Comparison of ENCODE assay signal across 1 cellular context in the genomic region with DNA sequence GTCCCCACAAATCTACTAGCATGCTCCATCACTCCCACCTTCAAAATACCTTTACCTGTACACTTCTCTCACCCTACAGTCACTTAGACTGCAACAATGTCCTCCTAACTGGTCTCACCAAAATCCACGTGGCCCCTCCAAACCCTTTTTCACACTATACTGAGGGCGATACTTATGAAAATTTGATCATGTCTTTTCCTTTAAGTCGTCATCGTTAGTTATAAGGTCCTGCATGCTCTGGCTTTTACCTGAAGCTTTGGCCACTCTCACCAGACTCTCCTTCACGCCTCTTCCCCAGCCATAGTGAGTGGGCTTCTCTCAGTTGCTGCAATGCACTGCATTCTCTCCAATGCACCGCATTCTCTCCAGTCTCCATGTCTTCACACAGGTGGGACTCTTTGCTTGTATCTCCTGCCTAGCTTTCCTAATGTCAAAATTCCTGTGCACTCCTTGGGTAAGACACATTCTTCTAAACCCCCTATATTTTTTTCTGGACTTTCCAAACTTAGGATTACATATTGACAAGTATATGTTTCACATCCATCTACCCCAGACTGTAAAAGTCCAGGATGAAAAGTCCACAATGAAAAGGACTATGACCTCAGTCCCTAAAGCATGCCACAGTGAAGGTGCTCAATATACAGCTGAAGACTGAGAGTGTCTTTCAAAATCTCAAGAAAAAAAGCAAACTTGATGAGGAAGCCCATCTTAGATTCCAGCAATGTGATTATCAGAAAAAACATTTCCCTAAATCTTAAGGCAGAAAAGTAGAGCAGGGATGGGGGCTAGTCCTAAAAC.
TF ChIP-seq lines count a peak whose summit lies in the region.

No MANE protein-coding gene starts in this region.

TF ChIP-seq in HepG2, 621 proteins besides CTCF, POLR2A, EP300 and RAD21 (continued from another document):
- TF ChIP-seq TEAD3 (CRISPR knock-in tag; optimal IDR thresholded peaks at IDR 0.05; ENCODE audit: borderline replicate concordance) (peak; percentile 51), HOMEZ (CRISPR knock-in tag; IDR thresholded peaks at IDR 0.05; ENCODE audit: low read depth) (peak; percentile 70; the same call in 1 of the 2 replicates)
- TF ChIP-seq, protein P1, sequence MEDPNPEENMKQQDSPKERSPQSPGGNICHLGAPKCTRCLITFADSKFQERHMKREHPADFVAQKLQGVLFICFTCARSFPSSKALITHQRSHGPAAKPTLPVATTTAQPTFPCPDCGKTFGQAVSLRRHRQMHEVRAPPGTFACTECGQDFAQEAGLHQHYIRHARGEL (CRISPR knock-in tag; IDR thresholded peaks at IDR 0.05) = no peak
TF ChIP-seq in HepG2: peak in this region for 40.
